ENCODE assay signal across 11 cellular contexts in genomic region chr1:1205769-1206375, GRCh38. TPM values are rescaled to one million over a fixed set of nuclear protein-coding genes. Genes with fewer than 3 reads are reported as not detected.
DNase-seq lines count a peak whose midpoint lies in the region; ATAC-seq and TF ChIP-seq lines count a peak whose summit lies in the region.
"Had no signal": no experiment of that assay in that cellular context is flagged by ENCODE, and none has a peak within 500 bp of the region (broad histone marks: within the 10 kb centered on the region; RNA-seq: fewer than 3 reads in every experiment).

No MANE protein-coding gene starts in this region.

- intact Hi-C loops in activated CD4-positive, alpha-beta T cell treated with anti-CD3 and anti-CD28 coated beads for 36 hours (cut with DNase I, micrococcal nuclease) = loop anchor here in 1 of 2 experiments (5.0 kb wide), 1 partner anchor 64 kb away; no protein-coding TSS in a partner anchor
- intact Hi-C loops in left ventricle myocardium inferior (cut with micrococcal nuclease) = no loop called here

- DNase-seq in activated CD4-positive, alpha-beta T cell treated with anti-CD3 and anti-CD28 coated beads for 36 hours = peak; percentile 40
- no peak for DNase-seq in activated CD4-positive, alpha-beta T cell treated with anti-CD3 and anti-CD28 coated beads for 1 hour
- DNase-seq in WTC11 (ENCODE audit: low spot score) (no peak), left ventricle myocardium inferior (peak; percentile 13), OCI-M1 (lab: John Stamatoyannopoulos, UW) (no peak)
- DNase-seq in stimulated activated naive CD8-positive, alpha-beta T cell treated with anti-CD3 and anti-CD28 coated beads, Interleukin-15, amount 100 ng/mL, for 72 hours = no peak
- DNase-seq in stimulated activated CD8-positive, alpha-beta memory T cell treated with anti-CD3 and anti-CD28 coated beads, Interleukin-4, amount 100 ng/mL, for 48 hours = no peak

- peaks cover 31% of the 10 kb centered on the region for H3K4me1 ChIP-seq in left ventricle myocardium inferior

- H3K4me3 Mint-ChIP-seq in activated CD4-positive, alpha-beta T cell treated with anti-CD3 and anti-CD28 coated beads for 36 hours = peak overlapping the region; percentile 77
- H3K4me3 Mint-ChIP-seq in WTC11 = 0 out of 2 replicates have a peak overlapping the region, but pooled peaks have one; percentile 40
- peak overlapping the region; percentile 93 to 98 for H3K4me3 Mint-ChIP-seq in stimulated activated naive CD8-positive, alpha-beta T cell treated with anti-CD3 and anti-CD28 coated beads, Interleukin-15, amount 100 ng/mL, for 72 hours

- POLR2A ChIA-PET in activated CD4-positive, alpha-beta T cell treated with anti-CD3 and anti-CD28 coated beads for 36 hours (lab: Charles Lee) = interaction anchor here (0.5 kb wide), 1 partner anchor 407 kb away, joined by 4 read pairs; no protein-coding TSS in a partner anchor
- POLR2A ChIA-PET in WTC11 (lab: Charles Lee) = no interaction called here

- H3K27ac ChIP-seq in left ventricle myocardium inferior (replicated peaks) = no peak overlapping the region
- H3K27ac ChIP-seq: gastroesophageal sphincter had no signal

- H3K9me3 ChIP-seq in left ventricle myocardium inferior (replicated peaks) = no peaks in the 10 kb centered on the region
- H3K9me3 ChIP-seq: gastroesophageal sphincter, tibial nerve had no signal

- no peaks in the 10 kb centered on the region for H3K9me3 Mint-ChIP-seq in activated CD4-positive, alpha-beta T cell treated with anti-CD3 and anti-CD28 coated beads for 36 hours (ENCODE audit: low read depth)
- no peaks in the 10 kb centered on the region for H3K9me3 Mint-ChIP-seq in WTC11
- no peaks in the 10 kb centered on the region for H3K9me3 Mint-ChIP-seq in stimulated activated naive CD8-positive, alpha-beta T cell treated with anti-CD3 and anti-CD28 coated beads, Interleukin-15, amount 100 ng/mL, for 72 hours

- peak overlapping the region; percentile 99 for H3K27ac Mint-ChIP-seq in activated CD4-positive, alpha-beta T cell treated with anti-CD3 and anti-CD28 coated beads for 36 hours
- no peak overlapping the region for H3K27ac Mint-ChIP-seq in WTC11
- peak overlapping the region; percentile 52 to 54 for H3K27ac Mint-ChIP-seq in stimulated activated naive CD8-positive, alpha-beta T cell treated with anti-CD3 and anti-CD28 coated beads, Interleukin-15, amount 100 ng/mL, for 72 hours

- peaks cover 27% of the 10 kb centered on the region for H3K4me1 Mint-ChIP-seq in activated CD4-positive, alpha-beta T cell treated with anti-CD3 and anti-CD28 coated beads for 36 hours
- no peaks in the 10 kb centered on the region for H3K4me1 Mint-ChIP-seq in WTC11
- peaks cover 66% of the 10 kb centered on the region for H3K4me1 Mint-ChIP-seq in stimulated activated naive CD8-positive, alpha-beta T cell treated with anti-CD3 and anti-CD28 coated beads, Interleukin-15, amount 100 ng/mL, for 72 hours

- CTCF ChIA-PET in activated CD4-positive, alpha-beta T cell treated with anti-CD3 and anti-CD28 coated beads for 36 hours (lab: Charles Lee) = interaction anchor here (1.2 to 1.8 kb wide), 3 partner anchors 11 to 84 kb away, joined by 3 to 9 read pairs (median 6); partner anchors contain the start of genes B3GALT6 and SDF4
- CTCF ChIA-PET in WTC11 (lab: Charles Lee) = interaction anchor here (0.8 to 3.1 kb wide), 5 partner anchors 31 to 86 kb away, joined by 4 to 17 read pairs (median 9); partner anchors contain the start of gene TTLL10

- no peaks in the 10 kb centered on the region for H3K27me3 Mint-ChIP-seq in activated CD4-positive, alpha-beta T cell treated with anti-CD3 and anti-CD28 coated beads for 36 hours
- H3K27me3 Mint-ChIP-seq in WTC11 (ENCODE audit: low read depth) = peaks cover 4% of the 10 kb centered on the region
- no peaks in the 10 kb centered on the region for H3K27me3 Mint-ChIP-seq in stimulated activated naive CD8-positive, alpha-beta T cell treated with anti-CD3 and anti-CD28 coated beads, Interleukin-15, amount 100 ng/mL, for 72 hours

- H3K4me3 ChIP-seq in left ventricle myocardium inferior = peak overlapping the region; percentile 50

- no peak for TF ChIP-seq CTCF in WTC11 (IDR thresholded peaks at IDR 0.05)
- no peak for TF ChIP-seq CTCF in left ventricle myocardium inferior (IDR thresholded peaks at IDR 0.05; ENCODE audit: borderline replicate concordance)

- no peaks in the 10 kb centered on the region for H3K36me3 ChIP-seq in left ventricle myocardium inferior
- H3K36me3 ChIP-seq: gastroesophageal sphincter, tibial nerve had no signal

- H3K27me3 ChIP-seq in left ventricle myocardium inferior (ENCODE audit: low read depth) = peaks cover 62% of the 10 kb centered on the region

- peaks cover 17% of the 10 kb centered on the region for H3K36me3 Mint-ChIP-seq in activated CD4-positive, alpha-beta T cell treated with anti-CD3 and anti-CD28 coated beads for 36 hours (ENCODE audit: low read depth)
- no peaks in the 10 kb centered on the region for H3K36me3 Mint-ChIP-seq in WTC11

- no peak for ATAC-seq in activated CD4-positive, alpha-beta T cell treated with anti-CD3 and anti-CD28 coated beads for 36 hours
- ATAC-seq in WTC11 (peak; percentile 8; the same call in 1 of the 2 replicates), HG03354 (IDR thresholded peaks at IDR 0.05; ENCODE audit: poor library complexity, severe bottlenecking, unreplicated experiment) (no peak)
- ATAC-seq in stimulated activated naive CD8-positive, alpha-beta T cell treated with anti-CD3 and anti-CD28 coated beads, Interleukin-15, amount 100 ng/mL, for 72 hours = no peak
- ATAC-seq: gastroesophageal sphincter had no signal

TF ChIP-seq in WTC11, 78 proteins besides CTCF, POLR2A, EP300 and RAD21:
- TF ChIP-seq ZNF138 (CRISPR knock-in tag; conservative IDR thresholded peaks at IDR 0.05) (no peak), MLX (CRISPR knock-in tag; IDR thresholded peaks at IDR 0.05) (no peak), ZNF512 (CRISPR knock-in tag; IDR thresholded peaks at IDR 0.05; ENCODE audit: borderline replicate concordance) (no peak), ZNF317 (CRISPR knock-in tag; IDR thresholded peaks at IDR 0.05; ENCODE audit: borderline replicate concordance, low read depth) (no peak), IRF1 (CRISPR knock-in tag; IDR thresholded peaks at IDR 0.05) (no peak), RORB (CRISPR knock-in tag; IDR thresholded peaks at IDR 0.05) (no peak), SP1 (CRISPR knock-in tag; conservative IDR thresholded peaks at IDR 0.05) (peak; percentile 47; the same call in 1 of the 2 replicates)

RNA-seq across cellular contexts. Expression of gene TNFRSF18, which starts 0.5 kb away (rescaled TPM):
- 100 to 1,000 TPM in 1 of 2 experiments, 10 to 100 TPM in 1; 95.0 to 164 TPM for total RNA-seq in activated CD4-positive, alpha-beta T cell treated with anti-CD3 and anti-CD28 coated beads for 36 hours
- total RNA-seq in WTC11 (2021) = 0.83 to 1.2 TPM (median 1.1 TPM) in 3 replicates
- not detected for total RNA-seq in left ventricle myocardium inferior

RNA-seq across cellular contexts. Expression of gene TNFRSF4, which starts 8.1 kb away (rescaled TPM):
- 100 to 1,000 TPM; 340 to 418 TPM for total RNA-seq in activated CD4-positive, alpha-beta T cell treated with anti-CD3 and anti-CD28 coated beads for 36 hours
- 0.18 to 0.33 TPM in 2 of 3 replicates, not detected in the other for total RNA-seq in WTC11 (2021)
- 2.2 TPM for total RNA-seq in left ventricle myocardium inferior
- total RNA-seq: renal cortical epithelial cell had no signal

RNA-seq across cellular contexts. Expression of gene SDF4, which starts 25.9 kb away (rescaled TPM):
- total RNA-seq in activated CD4-positive, alpha-beta T cell treated with anti-CD3 and anti-CD28 coated beads for 36 hours = 100 to 1,000 TPM; 108 to 128 TPM
- total RNA-seq in WTC11 (2021) (92.3 to 105 TPM (median 101 TPM) in 3 replicates), left ventricle myocardium inferior (114 TPM)

RNA-seq across cellular contexts. Expression of gene B3GALT6, which starts 26.2 kb away (rescaled TPM):
- 10 to 100 TPM in 1 of 2 experiments, 1 to 10 TPM in 1; 9.4 to 12.2 TPM for total RNA-seq in activated CD4-positive, alpha-beta T cell treated with anti-CD3 and anti-CD28 coated beads for 36 hours
- total RNA-seq in WTC11 (2021) (18.8 to 21.4 TPM (median 20.0 TPM) in 3 replicates), left ventricle myocardium inferior (7.9 TPM)

RNA-seq across cellular contexts. Expression of gene TTLL10, which starts 32.2 kb away (rescaled TPM):
- total RNA-seq in activated CD4-positive, alpha-beta T cell treated with anti-CD3 and anti-CD28 coated beads for 36 hours = not detected
- total RNA-seq in WTC11 (2021) (0.78 to 1.1 TPM (median 1.1 TPM) in 3 replicates), left ventricle myocardium inferior (not detected)
- total RNA-seq: tibial nerve had no signal

Comparison
In these comparisons a context has a peak if more than half of its experiments do, and no peak if none do; other contexts are left out.
1. DNase-seq: peak in activated CD4-positive, alpha-beta T cell treated with anti-CD3 and anti-CD28 coated beads for 36 hours (single experiment) and left ventricle myocardium inferior (single experiment); none in activated CD4-positive, alpha-beta T cell treated with anti-CD3 and anti-CD28 coated beads for 1 hour (single experiment), WTC11 (single experiment), stimulated activated naive CD8-positive, alpha-beta T cell treated with anti-CD3 and anti-CD28 coated beads, Interleukin-15, amount 100 ng/mL, for 72 hours (0 of 2), stimulated activated CD8-positive, alpha-beta memory T cell treated with anti-CD3 and anti-CD28 coated beads, Interleukin-4, amount 100 ng/mL, for 48 hours (single experiment) and OCI-M1 (single experiment).
2. H3K4me3 Mint-ChIP-seq: peak in every context shown above with its lines; median percentile 96 in stimulated activated naive CD8-positive, alpha-beta T cell treated with anti-CD3 and anti-CD28 coated beads, Interleukin-15, amount 100 ng/mL, for 72 hours; 77 in activated CD4-positive, alpha-beta T cell treated with anti-CD3 and anti-CD28 coated beads for 36 hours; 40 in WTC11.
3. RNA of gene TNFRSF18, which starts 0.5 kb away (total RNA-seq): 95.0 to 164 TPM in activated CD4-positive, alpha-beta T cell treated with anti-CD3 and anti-CD28 coated beads for 36 hours; 0.83 to 1.2 TPM in WTC11 and not detected in left ventricle myocardium inferior (single experiment); every median in the first group is over 10 times any median in the second.
4. RNA of gene TNFRSF4, which starts 8.1 kb away (total RNA-seq): 340 to 418 TPM in activated CD4-positive, alpha-beta T cell treated with anti-CD3 and anti-CD28 coated beads for 36 hours; 2.2 TPM in left ventricle myocardium inferior (single experiment) and 0.18 to 0.33 TPM in WTC11; every median in the first group is over 100 times any median in the second.